1 cellular context compared by ENCODE assay signal in the genomic region with DNA sequence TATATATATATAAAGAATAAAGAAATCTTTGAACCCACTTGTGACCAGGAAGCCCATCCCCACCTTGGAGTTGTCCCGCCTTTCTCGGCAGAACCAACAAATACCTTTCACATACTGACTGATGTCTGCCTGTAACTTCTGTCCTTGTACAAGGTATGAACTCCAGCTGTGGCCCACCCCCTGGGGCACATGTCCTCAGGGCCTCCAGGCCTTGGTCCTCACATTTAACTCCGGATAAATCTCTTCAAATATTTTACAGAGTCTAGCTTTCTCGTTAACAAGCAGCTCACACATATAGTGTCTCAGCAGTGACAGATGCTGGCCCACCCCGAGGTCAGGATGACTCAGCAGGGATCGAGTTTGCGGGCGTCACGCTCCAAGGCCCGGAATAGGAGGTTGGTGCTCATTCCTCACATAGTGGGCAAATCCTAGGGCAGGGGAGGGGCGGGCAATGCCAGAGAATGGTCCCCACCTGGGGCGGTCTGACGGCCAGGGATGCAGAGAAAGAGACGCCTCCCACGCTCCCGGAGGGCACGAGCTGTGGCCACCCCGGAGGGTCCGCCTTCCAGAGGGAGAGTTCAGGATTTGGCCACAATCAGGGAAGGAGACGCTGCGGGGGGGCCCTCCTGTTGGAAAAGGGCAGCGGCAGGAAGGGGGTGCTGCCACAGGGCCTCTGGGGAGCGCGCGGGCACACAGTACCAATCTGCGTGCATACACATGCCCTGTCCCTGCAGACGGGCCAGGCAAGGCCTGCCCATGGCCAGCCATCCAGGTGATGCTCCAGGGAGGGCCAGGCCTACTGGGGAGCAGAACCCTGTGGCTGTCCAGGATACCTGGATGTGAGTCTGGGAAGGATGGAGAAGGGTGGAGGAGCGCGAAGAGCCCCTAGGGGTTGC.
TF ChIP-seq lines count a peak whose summit lies in the region.
"Not testable (repeated sequence)": the region's sequence is repeated elsewhere in the genome, so short reads cannot be mapped to it uniquely, and the experiment has no call there.

No MANE protein-coding gene starts in this region.

TF ChIP-seq in HepG2, 621 proteins besides CTCF, POLR2A, EP300 and RAD21 (continued from another document and continues in another):
- TF ChIP-seq, protein P1, sequence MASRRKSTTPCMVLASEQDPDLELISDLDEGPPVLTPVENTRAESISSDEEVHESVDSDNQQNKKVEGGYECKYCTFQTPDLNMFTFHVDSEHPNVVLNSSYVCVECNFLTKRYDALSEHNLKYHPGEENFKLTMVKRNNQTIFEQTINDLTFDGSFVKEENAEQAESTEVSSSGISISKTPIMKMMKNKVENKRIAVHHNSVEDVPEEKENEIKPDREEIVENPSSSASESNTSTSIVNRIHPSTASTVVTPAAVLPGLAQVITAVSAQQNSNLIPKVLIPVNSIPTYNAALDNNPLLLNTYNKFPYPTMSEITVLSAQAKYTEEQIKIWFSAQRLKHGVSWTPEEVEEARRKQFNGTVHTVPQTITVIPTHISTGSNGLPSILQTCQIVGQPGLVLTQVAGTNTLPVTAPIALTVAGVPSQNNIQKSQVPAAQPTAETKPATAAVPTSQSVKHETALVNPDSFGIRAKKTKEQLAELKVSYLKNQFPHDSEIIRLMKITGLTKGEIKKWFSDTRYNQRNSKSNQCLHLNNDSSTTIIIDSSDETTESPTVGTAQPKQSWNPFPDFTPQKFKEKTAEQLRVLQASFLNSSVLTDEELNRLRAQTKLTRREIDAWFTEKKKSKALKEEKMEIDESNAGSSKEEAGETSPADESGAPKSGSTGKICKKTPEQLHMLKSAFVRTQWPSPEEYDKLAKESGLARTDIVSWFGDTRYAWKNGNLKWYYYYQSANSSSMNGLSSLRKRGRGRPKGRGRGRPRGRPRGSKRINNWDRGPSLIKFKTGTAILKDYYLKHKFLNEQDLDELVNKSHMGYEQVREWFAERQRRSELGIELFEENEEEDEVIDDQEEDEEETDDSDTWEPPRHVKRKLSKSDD (CRISPR knock-in tag; IDR thresholded peaks at IDR 0.05; ENCODE audit: low read depth), result peak; percentile 38; the same call in 1 of the 2 replicates
- 0 out of 2 replicates have a peak, but pooled peaks have one; percentile 9 for TF ChIP-seq ZNF34 (CRISPR knock-in tag; IDR thresholded peaks at IDR 0.05; ENCODE audit: borderline replicate concordance)
- peak; percentile 26; the same call in 1 of the 2 replicates for TF ChIP-seq KDM3A (CRISPR knock-in tag; IDR thresholded peaks at IDR 0.05; ENCODE audit: low read depth)
- 0 out of 2 replicates have a peak, but pooled peaks have one; percentile 32 for TF ChIP-seq HMG20A (CRISPR knock-in tag; IDR thresholded peaks at IDR 0.05; ENCODE audit: borderline replicate concordance)
- peak; percentile 80; the same call in 1 of the 2 replicates for TF ChIP-seq CBX5 (CRISPR knock-in tag; IDR thresholded peaks at IDR 0.05; ENCODE audit: borderline replicate concordance)
- peak; percentile 56 for TF ChIP-seq AGO2 (optimal IDR thresholded peaks at IDR 0.05; ENCODE audit: low read depth, low read length)
- TF ChIP-seq ZNF75D (CRISPR knock-in tag; IDR thresholded peaks at IDR 0.05; ENCODE audit: borderline replicate concordance), result 0 out of 2 replicates have a peak, but pooled peaks have one; percentile 73
- 0 out of 2 replicates have a peak, but pooled peaks have one; percentile 17 for TF ChIP-seq ZZZ3 (CRISPR knock-in tag; IDR thresholded peaks at IDR 0.05; ENCODE audit: borderline replicate concordance)
- TF ChIP-seq ZSCAN9 (CRISPR knock-in tag; IDR thresholded peaks at IDR 0.05; ENCODE audit: borderline replicate concordance), result peak; percentile 54; the same call in 1 of the 2 replicates
- 0 out of 2 replicates have a peak, but pooled peaks have one; percentile 24 for TF ChIP-seq ZNF280D (CRISPR knock-in tag; IDR thresholded peaks at IDR 0.05)
- TF ChIP-seq ZNF230 (CRISPR knock-in tag; IDR thresholded peaks at IDR 0.05), result peak; percentile 17; the same call in 1 of the 2 replicates
- 0 out of 2 replicates have a peak, but pooled peaks have one; percentile 31 for TF ChIP-seq ZSCAN12 (CRISPR knock-in tag; IDR thresholded peaks at IDR 0.05)
- peak; percentile 70; the same call in 1 of the 2 replicates for TF ChIP-seq NKX3-1 (CRISPR knock-in tag; IDR thresholded peaks at IDR 0.05)
- peak; percentile 60; the same call in 1 of the 2 replicates for TF ChIP-seq ZBED4 (CRISPR knock-in tag; IDR thresholded peaks at IDR 0.05; ENCODE audit: borderline replicate concordance)
- TF ChIP-seq LCORL (IDR thresholded peaks at IDR 0.05); CREB1 (CRISPR knock-in tag; IDR thresholded peaks at IDR 0.05): not testable (repeated sequence)
- peak; percentile 39; the same call in 1 of the 2 replicates for TF ChIP-seq LCORL (CRISPR knock-in tag; IDR thresholded peaks at IDR 0.05)
- TF ChIP-seq ZBTB2 (CRISPR knock-in tag; IDR thresholded peaks at IDR 0.05; ENCODE audit: low read depth), result 0 out of 2 replicates have a peak, but pooled peaks have one; percentile 25
- TF ChIP-seq CREB1 (IDR thresholded peaks at IDR 0.05), result peak; percentile 50; the same call in 1 of the 2 replicates
- peak; percentile 17; the same call in 1 of the 2 replicates for TF ChIP-seq KMT2A (CRISPR knock-in tag; IDR thresholded peaks at IDR 0.05)
- peak; percentile 23; the same call in 1 of the 2 replicates for TF ChIP-seq BHLHE40 (IDR thresholded peaks at IDR 0.05; ENCODE audit: low read length)
- peak; percentile 22; the same call in 1 of the 2 replicates for TF ChIP-seq ZNF12 (CRISPR knock-in tag; IDR thresholded peaks at IDR 0.05)
- TF ChIP-seq HOXD1 (CRISPR knock-in tag; IDR thresholded peaks at IDR 0.05), result peak; percentile 65; the same call in 1 of the 2 replicates
- peak; percentile 56; the same call in 1 of the 2 replicates for TF ChIP-seq RFXAP (CRISPR knock-in tag; IDR thresholded peaks at IDR 0.05; ENCODE audit: borderline replicate concordance)
- TF ChIP-seq SALL1 (CRISPR knock-in tag; IDR thresholded peaks at IDR 0.05), result 0 out of 2 replicates have a peak, but pooled peaks have one; percentile 21
- TF ChIP-seq SATB2 (CRISPR knock-in tag; IDR thresholded peaks at IDR 0.05), result 0 out of 2 replicates have a peak, but pooled peaks have one; percentile 15
- peak; percentile 85 for TF ChIP-seq ZBTB7B (CRISPR knock-in tag; IDR thresholded peaks at IDR 0.05)
- TF ChIP-seq POLR2G (IDR thresholded peaks at IDR 0.05; ENCODE audit: low read depth, low read length), result 0 out of 2 replicates have a peak, but pooled peaks have one; percentile 30
- TF ChIP-seq KLF13 (CRISPR knock-in tag; IDR thresholded peaks at IDR 0.05), result peak; percentile 63; the same call in 1 of the 2 replicates
- TF ChIP-seq MAFG (CRISPR knock-in tag; IDR thresholded peaks at IDR 0.05), result peak; percentile 95
- peak; percentile 39 for TF ChIP-seq THAP9 (CRISPR knock-in tag; IDR thresholded peaks at IDR 0.05; ENCODE audit: borderline replicate concordance)
- TF ChIP-seq, protein P2, sequence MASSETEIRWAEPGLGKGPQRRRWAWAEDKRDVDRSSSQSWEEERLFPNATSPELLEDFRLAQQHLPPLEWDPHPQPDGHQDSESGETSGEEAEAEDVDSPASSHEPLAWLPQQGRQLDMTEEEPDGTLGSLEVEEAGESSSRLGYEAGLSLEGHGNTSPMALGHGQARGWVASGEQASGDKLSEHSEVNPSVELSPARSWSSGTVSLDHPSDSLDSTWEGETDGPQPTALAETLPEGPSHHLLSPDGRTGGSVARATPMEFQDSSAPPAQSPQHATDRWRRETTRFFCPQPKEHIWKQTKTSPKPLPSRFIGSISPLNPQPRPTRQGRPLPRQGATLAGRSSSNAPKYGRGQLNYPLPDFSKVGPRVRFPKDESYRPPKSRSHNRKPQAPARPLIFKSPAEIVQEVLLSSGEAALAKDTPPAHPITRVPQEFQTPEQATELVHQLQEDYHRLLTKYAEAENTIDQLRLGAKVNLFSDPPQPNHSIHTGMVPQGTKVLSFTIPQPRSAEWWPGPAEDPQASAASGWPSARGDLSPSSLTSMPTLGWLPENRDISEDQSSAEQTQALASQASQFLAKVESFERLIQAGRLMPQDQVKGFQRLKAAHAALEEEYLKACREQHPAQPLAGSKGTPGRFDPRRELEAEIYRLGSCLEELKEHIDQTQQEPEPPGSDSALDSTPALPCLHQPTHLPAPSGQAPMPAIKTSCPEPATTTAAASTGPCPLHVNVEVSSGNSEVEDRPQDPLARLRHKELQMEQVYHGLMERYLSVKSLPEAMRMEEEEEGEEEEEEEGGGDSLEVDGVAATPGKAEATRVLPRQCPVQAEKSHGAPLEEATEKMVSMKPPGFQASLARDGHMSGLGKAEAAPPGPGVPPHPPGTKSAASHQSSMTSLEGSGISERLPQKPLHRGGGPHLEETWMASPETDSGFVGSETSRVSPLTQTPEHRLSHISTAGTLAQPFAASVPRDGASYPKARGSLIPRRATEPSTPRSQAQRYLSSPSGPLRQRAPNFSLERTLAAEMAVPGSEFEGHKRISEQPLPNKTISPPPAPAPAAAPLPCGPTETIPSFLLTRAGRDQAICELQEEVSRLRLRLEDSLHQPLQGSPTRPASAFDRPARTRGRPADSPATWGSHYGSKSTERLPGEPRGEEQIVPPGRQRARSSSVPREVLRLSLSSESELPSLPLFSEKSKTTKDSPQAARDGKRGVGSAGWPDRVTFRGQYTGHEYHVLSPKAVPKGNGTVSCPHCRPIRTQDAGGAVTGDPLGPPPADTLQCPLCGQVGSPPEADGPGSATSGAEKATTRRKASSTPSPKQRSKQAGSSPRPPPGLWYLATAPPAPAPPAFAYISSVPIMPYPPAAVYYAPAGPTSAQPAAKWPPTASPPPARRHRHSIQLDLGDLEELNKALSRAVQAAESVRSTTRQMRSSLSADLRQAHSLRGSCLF (CRISPR knock-in tag; IDR thresholded peaks at IDR 0.05; ENCODE audit: borderline replicate concordance), result 0 out of 2 replicates have a peak, but pooled peaks have one; percentile 23
- 0 out of 2 replicates have a peak, but pooled peaks have one; percentile 69 for TF ChIP-seq BRCA1 (CRISPR knock-in tag; IDR thresholded peaks at IDR 0.05)
